ENCODE assay signal across 2 cellular contexts in genomic region chr6:34273242-34273805, GRCh38.
TF ChIP-seq lines count a peak whose summit lies in the region.

No MANE protein-coding gene starts in this region.

TF ChIP-seq in IMR-90, 13 proteins besides CTCF, POLR2A, EP300 and RAD21:
- no peak for TF ChIP-seq SMC3 (IDR thresholded peaks at IDR 0.05; ENCODE audit: low read depth, low read length)
- TF ChIP-seq MXI1 (IDR thresholded peaks at IDR 0.05; ENCODE audit: borderline replicate concordance, low read depth, low read length): no peak
- TF ChIP-seq RFX5 (IDR thresholded peaks at IDR 0.05; ENCODE audit: low read depth, low read length): no peak
- no peak for TF ChIP-seq MAFK (IDR thresholded peaks at IDR 0.05; ENCODE audit: low read depth, low read length)
- TF ChIP-seq RCOR1 (IDR thresholded peaks at IDR 0.05; ENCODE audit: insufficient replicate concordance, low read length): no peak
- no peak for TF ChIP-seq FOS (IDR thresholded peaks at IDR 0.05; ENCODE audit: low read depth, low read length)
- TF ChIP-seq CEBPB (IDR thresholded peaks at IDR 0.05; ENCODE audit: low read depth, low read length): no peak
- TF ChIP-seq NFE2L2 (IDR thresholded peaks at IDR 0.05; ENCODE audit: low read depth, low read length): no peak
- no peak for TF ChIP-seq BHLHE40 (IDR thresholded peaks at IDR 0.05; ENCODE audit: low read depth, low read length)
- no peak for TF ChIP-seq MAZ (IDR thresholded peaks at IDR 0.05; ENCODE audit: borderline replicate concordance, low read depth, low read length)
- no peak for TF ChIP-seq CHD1 (IDR thresholded peaks at IDR 0.05; ENCODE audit: low read depth, low read length)
- no peak for TF ChIP-seq ELK1 (IDR thresholded peaks at IDR 0.05; ENCODE audit: borderline replicate concordance, low read depth, low read length)
- no peak for TF ChIP-seq USF2 (IDR thresholded peaks at IDR 0.05; ENCODE audit: low read depth, low read length)

TF ChIP-seq in GM12878, 131 proteins besides CTCF, POLR2A, EP300 and RAD21:
- TF ChIP-seq ZBTB33 (IDR thresholded peaks at IDR 0.05): no peak
- TF ChIP-seq MEF2B (IDR thresholded peaks at IDR 0.05; ENCODE audit: partially characterized antibody, poor library complexity, severe bottlenecking): peak; percentile 48
- 0 out of 2 replicates have a peak, but pooled peaks have one; percentile 17 for TF ChIP-seq IKZF1 (conservative IDR thresholded peaks at IDR 0.05)
- TF ChIP-seq ESRRA (IDR thresholded peaks at IDR 0.05; ENCODE audit: low read length): no peak
- TF ChIP-seq NR2C2 (IDR thresholded peaks at IDR 0.05; ENCODE audit: borderline replicate concordance, control insufficient read depth, insufficient read length, low read depth): no peak
- TF ChIP-seq EED (IDR thresholded peaks at IDR 0.05; ENCODE audit: low read depth): 0 out of 2 replicates have a peak, but pooled peaks have one; percentile 31
- TF ChIP-seq RFX5 (IDR thresholded peaks at IDR 0.05; ENCODE audit: low read depth, low read length): no peak
- no peak for TF ChIP-seq RELA (IDR thresholded peaks at IDR 0.05; ENCODE audit: borderline replicate concordance, partially characterized antibody)
- TF ChIP-seq ZBTB11 (CRISPR knock-in tag; IDR thresholded peaks at IDR 0.05): no peak
- TF ChIP-seq RBBP5 (conservative IDR thresholded peaks at IDR 0.05): no peak
- peak; percentile 13 to 33; a peak in 1 of 4 replicates for TF ChIP-seq IKZF2 (IDR thresholded peaks at IDR 0.05)
